1 cellular context compared by ENCODE assay signal in genomic region chr14:31229638-31230229, GRCh38.
A peak's percentile ranks its signal among the peaks of the same experiment; 100 is the strongest.
TF ChIP-seq lines count a peak whose summit lies in the region.

No MANE protein-coding gene starts in this region.

TF ChIP-seq in HepG2, 621 proteins besides CTCF, POLR2A, EP300 and RAD21 (continued from another document and continues in another):
- peak; percentile 100 for TF ChIP-seq RERE (CRISPR knock-in tag; IDR thresholded peaks at IDR 0.05; ENCODE audit: low read depth)
- TF ChIP-seq HNRNPUL1 (IDR thresholded peaks at IDR 0.05; ENCODE audit: low read depth, low read length) = no peak
- peak; percentile 98; the same call in 1 of the 2 replicates for TF ChIP-seq CENPBD1 (CRISPR knock-in tag; IDR thresholded peaks at IDR 0.05; ENCODE audit: borderline replicate concordance, low read depth)
- peak; percentile 100 for TF ChIP-seq CBX5 (CRISPR knock-in tag; IDR thresholded peaks at IDR 0.05; ENCODE audit: borderline replicate concordance)
- peak; percentile 97 for TF ChIP-seq ZNF343 (CRISPR knock-in tag; IDR thresholded peaks at IDR 0.05)
- peak; percentile 43; the same call in 1 of the 2 replicates for TF ChIP-seq ZZZ3 (CRISPR knock-in tag; IDR thresholded peaks at IDR 0.05; ENCODE audit: borderline replicate concordance)
- peak; percentile 100 for TF ChIP-seq BRF2 (CRISPR knock-in tag; IDR thresholded peaks at IDR 0.05)
- no peak for TF ChIP-seq DZIP1 (CRISPR knock-in tag; IDR thresholded peaks at IDR 0.05)
- no peak for TF ChIP-seq ZXDC (CRISPR knock-in tag; IDR thresholded peaks at IDR 0.05)
- TF ChIP-seq ZNF414 (CRISPR knock-in tag; IDR thresholded peaks at IDR 0.05) = peak; percentile 100
- peak; percentile 99 for TF ChIP-seq DMAP1 (CRISPR knock-in tag; IDR thresholded peaks at IDR 0.05)
- TF ChIP-seq HDAC1 (CRISPR knock-in tag; IDR thresholded peaks at IDR 0.05) = peak; percentile 100
- peak; percentile 13; the same call in 1 of the 2 replicates for TF ChIP-seq PHF20 (CRISPR knock-in tag; IDR thresholded peaks at IDR 0.05)
- peak; percentile 82 for TF ChIP-seq GRHL1 (CRISPR knock-in tag; conservative IDR thresholded peaks at IDR 0.05)
- no peak for TF ChIP-seq ZUFSP (CRISPR knock-in tag; IDR thresholded peaks at IDR 0.05; ENCODE audit: borderline replicate concordance)
- peak; percentile 100 for TF ChIP-seq ZBTB37 (CRISPR knock-in tag; IDR thresholded peaks at IDR 0.05)
- TF ChIP-seq ARNTL (CRISPR knock-in tag; IDR thresholded peaks at IDR 0.05) = peak; percentile 99
- TF ChIP-seq YY1 (IDR thresholded peaks at IDR 0.05; ENCODE audit: insufficient read depth, insufficient replicate concordance, low read depth, low read length) = no peak
- TF ChIP-seq RARA (CRISPR knock-in tag; IDR thresholded peaks at IDR 0.05) = peak; percentile 100
- no peak for TF ChIP-seq GLMP (CRISPR knock-in tag; IDR thresholded peaks at IDR 0.05; ENCODE audit: borderline replicate concordance)
- peak; percentile 99 for TF ChIP-seq JUNB (CRISPR knock-in tag; IDR thresholded peaks at IDR 0.05; ENCODE audit: borderline replicate concordance)
- TF ChIP-seq ZNF570 (CRISPR knock-in tag; IDR thresholded peaks at IDR 0.05; ENCODE audit: borderline replicate concordance) = peak; percentile 90; the same call in 1 of the 2 replicates
- TF ChIP-seq MAFG (CRISPR knock-in tag; IDR thresholded peaks at IDR 0.05) = no peak
- peak; percentile 98 for TF ChIP-seq ZNF510 (CRISPR knock-in tag; IDR thresholded peaks at IDR 0.05; ENCODE audit: low read depth)
- peak; percentile 55; the same call in 1 of the 2 replicates for TF ChIP-seq ZBTB14 (CRISPR knock-in tag; IDR thresholded peaks at IDR 0.05)
- peak; percentile 78 for TF ChIP-seq GABPB1 (CRISPR knock-in tag; IDR thresholded peaks at IDR 0.05)
- TF ChIP-seq ZNF562 (CRISPR knock-in tag; IDR thresholded peaks at IDR 0.05; ENCODE audit: borderline replicate concordance) = peak; percentile 90
- TF ChIP-seq MIXL1 (CRISPR knock-in tag; IDR thresholded peaks at IDR 0.05) = peak; percentile 100
- peak; percentile 98 for TF ChIP-seq JUND (CRISPR knock-in tag; IDR thresholded peaks at IDR 0.05)
- TF ChIP-seq SCMH1 (CRISPR knock-in tag; IDR thresholded peaks at IDR 0.05; ENCODE audit: borderline replicate concordance) = no peak
- peak; percentile 96 for TF ChIP-seq KDM2A (CRISPR knock-in tag; IDR thresholded peaks at IDR 0.05; ENCODE audit: borderline replicate concordance, low read depth)
